10 cellular contexts compared by ENCODE assay signal in the genomic region with DNA sequence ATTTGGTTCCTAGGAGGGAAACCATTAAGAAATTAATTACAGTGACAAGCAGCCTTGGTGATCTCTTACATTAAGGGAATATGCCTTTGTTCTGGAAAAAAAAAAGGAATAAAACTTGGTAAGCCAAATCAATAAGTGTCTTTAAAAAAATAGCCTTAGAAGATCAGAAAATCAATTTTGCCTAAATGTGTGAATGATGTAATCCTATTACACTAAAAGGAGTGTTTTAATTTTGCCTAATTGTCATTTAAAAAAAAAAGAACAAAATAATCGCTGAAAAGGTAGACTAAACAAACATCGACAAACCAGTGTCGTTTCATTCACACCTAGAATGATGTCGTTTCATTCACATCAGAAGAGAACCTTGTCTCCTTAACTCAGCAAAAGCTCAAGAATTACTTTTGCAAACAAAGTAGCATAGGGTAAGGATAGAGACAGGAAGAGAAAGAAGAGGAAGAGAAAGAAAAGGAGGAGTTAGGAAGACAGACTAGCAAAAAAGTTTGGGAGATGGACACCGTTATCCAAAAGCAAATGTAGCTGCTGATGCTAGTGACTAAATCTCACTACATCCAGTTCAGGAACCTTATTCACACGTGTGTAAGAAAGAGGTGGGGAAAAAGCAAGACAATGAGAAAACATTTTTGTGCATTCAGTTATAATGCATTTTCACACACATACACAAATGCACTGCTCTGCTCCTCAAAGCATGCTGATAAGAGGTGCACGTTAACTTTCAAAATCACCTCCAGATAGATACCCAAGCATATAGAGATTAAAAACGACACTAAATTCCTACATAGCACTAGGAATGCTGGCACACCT.
DNase-seq lines count a peak whose midpoint lies in the region; ATAC-seq, FAIRE-seq and TF ChIP-seq lines count a peak whose summit lies in the region.
"Had no signal": no experiment of that assay in that cellular context is flagged by ENCODE, and none has a peak within 500 bp of the region (broad histone marks: within the 10 kb centered on the region; RNA-seq: fewer than 3 reads in every experiment).

No MANE protein-coding gene starts in this region.

- no peaks in the 10 kb centered on the region for H3K9me3 Mint-ChIP-seq in activated T-cell treated with anti-CD3 and anti-CD28 coated beads, Interleukin-2, amount 50 U/mL, for 72 hours
- H3K9me3 Mint-ChIP-seq in activated naive CD8-positive, alpha-beta T cell (ENCODE audit: low read depth), result no peaks in the 10 kb centered on the region

- peak overlapping the region; percentile 74 for H3K9ac ChIP-seq in keratinocyte (ENCODE audit: control insufficient read depth, extremely low read depth, insufficient read depth, low read length)

- H3K9me1 ChIP-seq in keratinocyte (ENCODE audit: control insufficient read depth, extremely low read depth, insufficient read depth, low read length), result no peaks in the 10 kb centered on the region

- no peak for ATAC-seq in activated T-cell treated with anti-CD3 and anti-CD28 coated beads, Interleukin-2, amount 50 U/mL, for 72 hours (replicated peaks in 1 of 2)

- no peak for FAIRE-seq in keratinocyte (lab: Jason Lieb, UNC)

- H3K36me3 ChIP-seq in keratinocyte (ENCODE audit: control insufficient read depth in 2 of 2, extremely low read depth in 1 of 2, insufficient read depth in 2 of 2, low read length in 2 of 2) (peaks cover 0 to 3% of the 10 kb centered on the region in 2 experiments), thymus (ENCODE audit: control insufficient read depth, insufficient read depth) (peaks cover 4% of the 10 kb centered on the region)

- DNase-seq in activated T-cell treated with anti-CD3 and anti-CD28 coated beads, Interleukin-2, amount 50 U/mL, for 72 hours, result no peak
- DNase-seq in activated T-cell treated with anti-CD3 and anti-CD28 coated beads for 4 hours (no peak), keratinocyte (ENCODE audit: low read depth, low spot score) (no peak), OCI-M1 (lab: John Stamatoyannopoulos, UW) (no peak), SW480 (ENCODE audit: low spot score) (no peak), NOMO-1 treated with DMSO at 0.1 percent for 48 hours (lab: John Stamatoyannopoulos, UW; ENCODE audit: unreplicated experiment) (no peak)
- DNase-seq: GOT3 had no signal

- H3K4me2 ChIP-seq in keratinocyte (ENCODE audit: control insufficient read depth, extremely low read depth, insufficient read depth, low read depth, low read length), result peak overlapping the region; percentile 77

- 62% methylated on average over 8 of the region's 8 CpGs for WGBS in thymus

- H2AFZ ChIP-seq in keratinocyte (ENCODE audit: control insufficient read depth, low read length), result no peak overlapping the region

- H3K27me3 ChIP-seq in keratinocyte (ENCODE audit: control insufficient read depth, extremely low read depth, insufficient read depth, low read length) (no peaks in the 10 kb centered on the region), thymus (ENCODE audit: control insufficient read depth, insufficient read depth) (no peaks in the 10 kb centered on the region)

- no peaks in the 10 kb centered on the region for H4K20me1 ChIP-seq in keratinocyte (ENCODE audit: control insufficient read depth, extremely low read depth, insufficient read depth, low read length)

- TF ChIP-seq CTCF in keratinocyte (optimal IDR thresholded peaks at IDR 0.05 in 1 of 3, IDR thresholded peaks at IDR 0.05 in 1 of 3, conservative IDR thresholded peaks at IDR 0.05 in 1 of 3; ENCODE audit: extremely low read depth in 1 of 3, insufficient read depth in 2 of 3, low read length in 3 of 3), result no peak

- H3K9me3 ChIP-seq in keratinocyte (ENCODE audit: control insufficient read depth, low read depth, low read length), result no peaks in the 10 kb centered on the region
- H3K9me3 ChIP-seq in thymus (ENCODE audit: control insufficient read depth), result no peaks in the 10 kb centered on the region

- H3K4me1 Mint-ChIP-seq in activated T-cell treated with anti-CD3 and anti-CD28 coated beads, Interleukin-2, amount 50 U/mL, for 72 hours (ENCODE audit: low read depth), result peaks cover 99% of the 10 kb centered on the region
- peaks cover 92% of the 10 kb centered on the region for H3K4me1 Mint-ChIP-seq in activated naive CD8-positive, alpha-beta T cell (ENCODE audit: low read depth)

- dilution Hi-C loops in keratinocyte (cut with MboI; ENCODE audit: extremely low pct_ligation_motif_present, low sequenced_read_pairs), result no loop called here

- peak overlapping the region in 2 of 3 experiments; percentile 30 to 36 for H3K4me3 ChIP-seq in keratinocyte (ENCODE audit: control insufficient read depth in 2 of 3, extremely low read depth in 1 of 3, insufficient read depth in 2 of 3, low read depth in 1 of 3, low read length in 3 of 3)
- H3K4me3 ChIP-seq in thymus (ENCODE audit: low read length), result peak overlapping the region; percentile 47

- H3K27ac ChIP-seq in keratinocyte (ENCODE audit: control insufficient read depth, insufficient read depth, low read length) (peak overlapping the region; percentile 80), thymus (ENCODE audit: low read depth) (no peak overlapping the region)

- H3K4me1 ChIP-seq in keratinocyte (ENCODE audit: control insufficient read depth, extremely low read depth, insufficient read depth, low read length), result peaks cover 25% of the 10 kb centered on the region
- peaks cover 23% of the 10 kb centered on the region for H3K4me1 ChIP-seq in thymus (ENCODE audit: control insufficient read depth, insufficient read depth, low read length)

- peaks cover 28% of the 10 kb centered on the region for H3K79me2 ChIP-seq in keratinocyte (ENCODE audit: control insufficient read depth, insufficient read depth, low read length)

- peak overlapping the region; percentile 93 to 94 for H3K4me3 Mint-ChIP-seq in activated T-cell treated with anti-CD3 and anti-CD28 coated beads, Interleukin-2, amount 50 U/mL, for 72 hours
- H3K4me3 Mint-ChIP-seq in activated naive CD8-positive, alpha-beta T cell, result peak overlapping the region; percentile 97

- no peaks in the 10 kb centered on the region for H3K27me3 Mint-ChIP-seq in activated T-cell treated with anti-CD3 and anti-CD28 coated beads, Interleukin-2, amount 50 U/mL, for 72 hours (ENCODE audit: low read depth)
- H3K27me3 Mint-ChIP-seq in activated naive CD8-positive, alpha-beta T cell, result no peaks in the 10 kb centered on the region

- H3K36me3 Mint-ChIP-seq in activated T-cell treated with anti-CD3 and anti-CD28 coated beads, Interleukin-2, amount 50 U/mL, for 72 hours (ENCODE audit: insufficient read depth in 2 of 2), result peaks cover 3 to 4% of the 10 kb centered on the region in 2 donors
- peaks cover 20% of the 10 kb centered on the region for H3K36me3 Mint-ChIP-seq in activated naive CD8-positive, alpha-beta T cell
- H3K36me3 Mint-ChIP-seq: CD14-positive monocyte had no signal

- peak overlapping the region; percentile 99 for H3K27ac Mint-ChIP-seq in activated T-cell treated with anti-CD3 and anti-CD28 coated beads, Interleukin-2, amount 50 U/mL, for 72 hours
- H3K27ac Mint-ChIP-seq in activated naive CD8-positive, alpha-beta T cell, result peak overlapping the region; percentile 100
